ENCODE assay signal across 1 cellular context in genomic region chr4:40309250-40309774, GRCh38.
TF ChIP-seq lines count a peak whose summit lies in the region.

No MANE protein-coding gene starts in this region.

TF ChIP-seq in HEK293, 187 proteins besides CTCF, POLR2A, EP300 and RAD21 (continued from another document and continues in another):
- TF ChIP-seq ZBTB49 (tag by site-specific recombination; IDR thresholded peaks at IDR 0.05; ENCODE audit: low read depth), result no peak
- TF ChIP-seq PRDM10 (tag by site-specific recombination; IDR thresholded peaks at IDR 0.05), result no peak
- no peak for TF ChIP-seq ZNF529 (tag by site-specific recombination; IDR thresholded peaks at IDR 0.05; ENCODE audit: insufficient replicate concordance)
- TF ChIP-seq ZNF768 (tag by site-specific recombination; IDR thresholded peaks at IDR 0.05), result no peak
- TF ChIP-seq ZNF513 (tag by site-specific recombination; IDR thresholded peaks at IDR 0.05), result no peak
- no peak for TF ChIP-seq ZNF146 (tag by site-specific recombination; IDR thresholded peaks at IDR 0.05)
- TF ChIP-seq ZNF670 (tag by site-specific recombination; IDR thresholded peaks at IDR 0.05; ENCODE audit: low read depth), result no peak
- no peak for TF ChIP-seq ZNF830 (tag by site-specific recombination; IDR thresholded peaks at IDR 0.05; ENCODE audit: low read depth)
- no peak for TF ChIP-seq ZNF394 (tag by site-specific recombination; IDR thresholded peaks at IDR 0.05; ENCODE audit: borderline replicate concordance)
- TF ChIP-seq ZNF274 (IDR thresholded peaks at IDR 0.05; ENCODE audit: low read length), result no peak
- no peak for TF ChIP-seq ZNF274 (tag by site-specific recombination; IDR thresholded peaks at IDR 0.05; ENCODE audit: borderline replicate concordance)
- TF ChIP-seq ZNF624 (tag by site-specific recombination; IDR thresholded peaks at IDR 0.05), result no peak
- TF ChIP-seq ZFHX2 (tag by site-specific recombination; conservative IDR thresholded peaks at IDR 0.05), result no peak
- no peak for TF ChIP-seq ZBTB7A (tag by site-specific recombination; IDR thresholded peaks at IDR 0.05; ENCODE audit: low read depth)
- TF ChIP-seq ZNF26 (tag by site-specific recombination; IDR thresholded peaks at IDR 0.05), result no peak
- no peak for TF ChIP-seq ZNF175 (tag by site-specific recombination; IDR thresholded peaks at IDR 0.05)
- TF ChIP-seq ZBTB26 (tag by site-specific recombination; optimal IDR thresholded peaks at IDR 0.05), result no peak
- no peak for TF ChIP-seq ZNF202 (tag by site-specific recombination; IDR thresholded peaks at IDR 0.05; ENCODE audit: borderline replicate concordance)
- TF ChIP-seq TRIM28 (IDR thresholded peaks at IDR 0.05; ENCODE audit: borderline replicate concordance, low read length), result no peak
- TF ChIP-seq ZSCAN23 (tag by site-specific recombination; IDR thresholded peaks at IDR 0.05), result no peak
- no peak for TF ChIP-seq ZNF555 (tag by site-specific recombination; conservative IDR thresholded peaks at IDR 0.05)
- peak; percentile 39; the same call in 1 of the 2 replicates for TF ChIP-seq IKZF3 (tag by site-specific recombination; IDR thresholded peaks at IDR 0.05)
- no peak for TF ChIP-seq ZNF169 (tag by site-specific recombination; IDR thresholded peaks at IDR 0.05)
- TF ChIP-seq KLF7 (tag by site-specific recombination; IDR thresholded peaks at IDR 0.05; ENCODE audit: borderline replicate concordance), result no peak
- no peak for TF ChIP-seq ZNF488 (tag by site-specific recombination; IDR thresholded peaks at IDR 0.05)
- no peak for TF ChIP-seq ZNF239 (tag by site-specific recombination; IDR thresholded peaks at IDR 0.05)
- TF ChIP-seq ZNF560 (tag by site-specific recombination; IDR thresholded peaks at IDR 0.05; ENCODE audit: borderline replicate concordance), result no peak
- no peak for TF ChIP-seq ZNF18 (tag by site-specific recombination; IDR thresholded peaks at IDR 0.05)
- TF ChIP-seq ZNF324 (tag by site-specific recombination; IDR thresholded peaks at IDR 0.05), result no peak
- TF ChIP-seq ZNF23 (tag by site-specific recombination; IDR thresholded peaks at IDR 0.05; ENCODE audit: borderline replicate concordance), result no peak
- TF ChIP-seq WT1 (tag by site-specific recombination; IDR thresholded peaks at IDR 0.05), result no peak
- TF ChIP-seq ZBTB8A (tag by site-specific recombination; IDR thresholded peaks at IDR 0.05), result no peak
- no peak for TF ChIP-seq OVOL3 (tag by site-specific recombination; IDR thresholded peaks at IDR 0.05)
- no peak for TF ChIP-seq ZNF155 (tag by site-specific recombination; IDR thresholded peaks at IDR 0.05)
- no peak for TF ChIP-seq SETDB1 (IDR thresholded peaks at IDR 0.05; ENCODE audit: insufficient read length, low read length)
- peak; percentile 52; the same call in 1 of the 2 replicates for TF ChIP-seq ZBTB17 (tag by site-specific recombination; IDR thresholded peaks at IDR 0.05)
- TF ChIP-seq ZNF433 (tag by site-specific recombination; IDR thresholded peaks at IDR 0.05; ENCODE audit: low read depth), result no peak
- TF ChIP-seq ZBTB48 (tag by site-specific recombination; IDR thresholded peaks at IDR 0.05), result peak; percentile 38; the same call in 1 of the 2 replicates
- TF ChIP-seq ZNF580 (tag by site-specific recombination; IDR thresholded peaks at IDR 0.05), result no peak
- TF ChIP-seq ZNF530 (tag by site-specific recombination; IDR thresholded peaks at IDR 0.05; ENCODE audit: low read depth), result no peak
- TF ChIP-seq SCRT2 (tag by site-specific recombination; IDR thresholded peaks at IDR 0.05), result no peak
- TF ChIP-seq GLI4 (tag by site-specific recombination; IDR thresholded peaks at IDR 0.05), result no peak
- no peak for TF ChIP-seq ZBTB44 (tag by site-specific recombination; IDR thresholded peaks at IDR 0.05)
- no peak for TF ChIP-seq ZFP37 (tag by site-specific recombination; IDR thresholded peaks at IDR 0.05)
- no peak for TF ChIP-seq ZNF776 (tag by site-specific recombination; IDR thresholded peaks at IDR 0.05; ENCODE audit: borderline replicate concordance)
- 0 out of 2 replicates have a peak, but pooled peaks have one; percentile 28 for TF ChIP-seq ZNF501 (tag by site-specific recombination; IDR thresholded peaks at IDR 0.05)
- no peak for TF ChIP-seq ZNF629 (tag by site-specific recombination; IDR thresholded peaks at IDR 0.05)
- TF ChIP-seq HIC1 (tag by site-specific recombination; IDR thresholded peaks at IDR 0.05), result no peak
